26 cellular contexts compared by ENCODE assay signal in the genomic region with DNA sequence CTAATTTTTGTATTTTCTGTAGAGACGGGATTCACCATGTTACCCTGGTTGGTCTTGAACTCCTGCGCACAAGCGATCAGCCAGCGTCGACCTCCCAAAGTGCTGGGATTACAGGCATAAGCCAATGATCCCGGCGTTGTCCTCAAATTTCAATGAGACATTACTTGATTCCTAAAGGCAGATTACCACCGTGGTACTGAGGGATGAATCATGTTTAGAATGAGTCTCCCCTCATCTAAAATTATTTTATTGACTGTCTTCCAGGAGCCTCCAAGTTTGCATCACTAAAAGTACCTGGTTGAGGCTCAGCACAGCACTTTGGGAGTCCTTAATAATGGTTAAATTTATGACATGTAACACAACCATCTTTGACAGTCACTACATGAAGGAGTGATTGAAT.
"Had no signal": no experiment of that assay in that cellular context is flagged by ENCODE, and none has a peak within 500 bp of the region (broad histone marks: within the 10 kb centered on the region; RNA-seq: fewer than 3 reads in every experiment).

No MANE protein-coding gene starts in this region.

- H3K27ac Mint-ChIP-seq: activated CD4-positive, alpha-beta T cell treated with anti-CD3 and anti-CD28 coated beads, Interleukin-2, amount 10 ng/mL, durations not matched to agents 7 days and 5 days; activated CD8-positive, alpha-beta memory T cell treated with anti-CD3 and anti-CD28 coated beads, Interleukin-2, amount 10 ng/mL, durations not matched to agents 7 days and 5 days; activated CD8-positive, alpha-beta T cell treated with anti-CD3 and anti-CD28 coated beads for 36 hours; activated naive CD4-positive, alpha-beta T cell treated with anti-CD3 and anti-CD28 coated beads, Interleukin-2, amount 10 ng/mL, durations not matched to agents 7 days and 5 days; dendritic cell treated with granulocyte-macrophage colony-stimulating factor and Interleukin-4, amounts not matched to agents 40 ng/mL and 50 ng/mL, for 4 days; memory B cell; naive B cell; stimulated activated effector memory CD8-positive, alpha-beta T cell treated with anti-CD3 and anti-CD28 coated beads, Interleukin-12 subunit alpha, Interleukin-12 subunit beta, amount 100 ng/mL, for 72 hours had no signal

- H3K9me3 ChIP-seq: gastrocnemius medialis, mucosa of descending colon, right lobe of liver, stomach, suprapubic skin, tibial nerve had no signal

- H3K27me3 ChIP-seq: gastrocnemius medialis, right lobe of liver, stomach, suprapubic skin, tibial nerve had no signal

- H3K9me3 Mint-ChIP-seq: activated CD4-positive, alpha-beta T cell treated with anti-CD3 and anti-CD28 coated beads, Interleukin-2, amount 10 ng/mL, durations not matched to agents 7 days and 5 days; activated CD8-positive, alpha-beta T cell treated with anti-CD3 and anti-CD28 coated beads for 36 hours; activated naive CD4-positive, alpha-beta T cell treated with anti-CD3 and anti-CD28 coated beads, Interleukin-2, amount 10 ng/mL, durations not matched to agents 7 days and 5 days; dendritic cell treated with granulocyte-macrophage colony-stimulating factor and Interleukin-4, amounts not matched to agents 40 ng/mL and 50 ng/mL, for 4 days; memory B cell; naive B cell; stimulated activated effector memory CD8-positive, alpha-beta T cell treated with anti-CD3 and anti-CD28 coated beads, Interleukin-12 subunit alpha, Interleukin-12 subunit beta, amount 100 ng/mL, for 72 hours had no signal

- ATAC-seq: activated CD8-positive, alpha-beta memory T cell treated with anti-CD3 and anti-CD28 coated beads, Interleukin-2, amount 10 ng/mL, durations not matched to agents 7 days and 5 days; activated CD8-positive, alpha-beta T cell treated with anti-CD3 and anti-CD28 coated beads for 36 hours; gastrocnemius medialis; left cardiac atrium; mucosa of descending colon; right lobe of liver; stimulated activated effector memory CD8-positive, alpha-beta T cell treated with anti-CD3 and anti-CD28 coated beads, Interleukin-12 subunit alpha, Interleukin-12 subunit beta, amount 100 ng/mL, for 72 hours had no signal

- H3K27ac ChIP-seq: right lobe of liver, stomach, suprapubic skin, tibial nerve, WERI-Rb-1 had no signal

- H3K36me3 ChIP-seq: gastrocnemius medialis, right lobe of liver, stomach, suprapubic skin, tibial nerve, WERI-Rb-1 had no signal

- H3K36me3 Mint-ChIP-seq: activated CD8-positive, alpha-beta memory T cell treated with anti-CD3 and anti-CD28 coated beads, Interleukin-2, amount 10 ng/mL, durations not matched to agents 7 days and 5 days; activated naive CD4-positive, alpha-beta T cell treated with anti-CD3 and anti-CD28 coated beads, Interleukin-2, amount 10 ng/mL, durations not matched to agents 7 days and 5 days; memory B cell; naive B cell; stimulated activated effector memory CD8-positive, alpha-beta T cell treated with anti-CD3 and anti-CD28 coated beads, Interleukin-12 subunit alpha, Interleukin-12 subunit beta, amount 100 ng/mL, for 72 hours had no signal

- H3K4me1 Mint-ChIP-seq: activated CD4-positive, alpha-beta T cell treated with anti-CD3 and anti-CD28 coated beads, Interleukin-2, amount 10 ng/mL, durations not matched to agents 7 days and 5 days; activated CD8-positive, alpha-beta memory T cell treated with anti-CD3 and anti-CD28 coated beads, Interleukin-2, amount 10 ng/mL, durations not matched to agents 7 days and 5 days; activated naive CD4-positive, alpha-beta T cell treated with anti-CD3 and anti-CD28 coated beads, Interleukin-2, amount 10 ng/mL, durations not matched to agents 7 days and 5 days; stimulated activated effector memory CD8-positive, alpha-beta T cell treated with anti-CD3 and anti-CD28 coated beads, Interleukin-12 subunit alpha, Interleukin-12 subunit beta, amount 100 ng/mL, for 72 hours had no signal

- H3K4me3 ChIP-seq: gastrocnemius medialis, mucosa of descending colon, right lobe of liver, skin epidermis, stomach, suprapubic skin, tibial nerve had no signal

- H3K27me3 Mint-ChIP-seq: activated naive CD4-positive, alpha-beta T cell treated with anti-CD3 and anti-CD28 coated beads, Interleukin-2, amount 10 ng/mL, durations not matched to agents 7 days and 5 days had no signal

- DNase-seq: activated CD4-positive, alpha-beta T cell treated with anti-CD3 and anti-CD28 coated beads, Interleukin-2, amount 10 ng/mL, durations not matched to agents 7 days and 5 days; activated CD4-positive, CD25-positive, alpha-beta regulatory T cell treated with anti-CD3 and anti-CD28 coated beads, Interleukin-2, amount 50 U/mL, for 72 hours; activated CD8-positive, alpha-beta memory T cell treated with anti-CD3 and anti-CD28 coated beads, Interleukin-2, amount 10 ng/mL, durations not matched to agents 7 days and 5 days; activated CD8-positive, alpha-beta T cell treated with anti-CD3 and anti-CD28 coated beads for 36 hours; activated effector memory CD4-positive, alpha-beta T cell treated with anti-CD3 and anti-CD28 coated beads, Interleukin-2, amount 50 U/mL, for 16 hours; activated naive CD4-positive, alpha-beta T cell treated with anti-CD3 and anti-CD28 coated beads, Interleukin-2, amount 10 ng/mL, durations not matched to agents 7 days and 5 days; activated T-cell treated with anti-CD3 and anti-CD28 coated beads for 4 hours; amygdala; effector CD8-positive, alpha-beta T cell; gastrocnemius medialis; head of caudate nucleus; hypothalamus; left cardiac atrium; mucosa of descending colon; naive B cell; nucleus accumbens; right lobe of liver; stimulated activated CD4-positive, alpha-beta T cell treated with anti-CD3 and anti-CD28 coated beads, Interleukin-2, amount 100 ng/mL, for 24 hours; stomach; WERI-Rb-1 had no signal

- H3K4me1 ChIP-seq: tibial nerve had no signal

- H3K4me3 Mint-ChIP-seq: activated CD4-positive, alpha-beta T cell treated with anti-CD3 and anti-CD28 coated beads, Interleukin-2, amount 10 ng/mL, durations not matched to agents 7 days and 5 days; activated CD8-positive, alpha-beta memory T cell treated with anti-CD3 and anti-CD28 coated beads, Interleukin-2, amount 10 ng/mL, durations not matched to agents 7 days and 5 days; activated CD8-positive, alpha-beta T cell treated with anti-CD3 and anti-CD28 coated beads for 36 hours; activated naive CD4-positive, alpha-beta T cell treated with anti-CD3 and anti-CD28 coated beads, Interleukin-2, amount 10 ng/mL, durations not matched to agents 7 days and 5 days; dendritic cell treated with granulocyte-macrophage colony-stimulating factor and Interleukin-4, amounts not matched to agents 40 ng/mL and 50 ng/mL, for 4 days; memory B cell; stimulated activated effector memory CD8-positive, alpha-beta T cell treated with anti-CD3 and anti-CD28 coated beads, Interleukin-12 subunit alpha, Interleukin-12 subunit beta, amount 100 ng/mL, for 72 hours had no signal
